Comparison of ENCODE assay signal across 2 cellular contexts in genomic region chr1:31617917-31618746, GRCh38.
TF ChIP-seq lines count a peak whose summit lies in the region.

No MANE protein-coding gene starts in this region.

TF ChIP-seq in Ishikawa, 13 proteins besides CTCF, POLR2A, EP300 and RAD21 (continued from another document):
- TF ChIP-seq USF1 (IDR thresholded peaks at IDR 0.05) = no peak
- TF ChIP-seq ZBTB7A (IDR thresholded peaks at IDR 0.05; ENCODE audit: low read depth) = peak; percentile 92
- TF ChIP-seq TEAD4 (IDR thresholded peaks at IDR 0.05) = no peak

TF ChIP-seq in HepG2, 621 proteins besides CTCF, POLR2A, EP300 and RAD21 (continued from another document):
- TF ChIP-seq HNF1B (CRISPR knock-in tag; IDR thresholded peaks at IDR 0.05) (peak; percentile 52; the same call in 1 of the 2 replicates), ZNF292 (CRISPR knock-in tag; IDR thresholded peaks at IDR 0.05; ENCODE audit: borderline replicate concordance, low read depth) (0 out of 2 replicates have a peak, but pooled peaks have one; percentile 34), MAZ (IDR thresholded peaks at IDR 0.05; ENCODE audit: borderline replicate concordance, low read depth, low read length) (no peak), MAZ (CRISPR knock-in tag; IDR thresholded peaks at IDR 0.05; ENCODE audit: low read depth) (peak; percentile 60; the same call in 1 of the 2 replicates), ZNF614 (CRISPR knock-in tag; IDR thresholded peaks at IDR 0.05; ENCODE audit: borderline replicate concordance) (no peak), ZNF441 (CRISPR knock-in tag; IDR thresholded peaks at IDR 0.05; ENCODE audit: borderline replicate concordance) (0 out of 2 replicates have a peak, but pooled peaks have one; percentile 34), REXO4 (CRISPR knock-in tag; IDR thresholded peaks at IDR 0.05; ENCODE audit: borderline replicate concordance) (no peak), TBX2 (CRISPR knock-in tag; IDR thresholded peaks at IDR 0.05; ENCODE audit: borderline replicate concordance) (peak; percentile 37; the same call in 1 of the 2 replicates), RBM39 (IDR thresholded peaks at IDR 0.05; ENCODE audit: low read depth, low read length, poor library complexity, severe bottlenecking) (peak; percentile 25), HNRNPK (IDR thresholded peaks at IDR 0.05; ENCODE audit: low read depth, low read length, poor library complexity, severe bottlenecking) (peak; percentile 46), PCBP1 (IDR thresholded peaks at IDR 0.05; ENCODE audit: borderline replicate concordance, low read depth, low read length) (peak; percentile 83; the same call in 1 of the 2 replicates), PATZ1 (CRISPR knock-in tag; IDR thresholded peaks at IDR 0.05) (peak; percentile 27; the same call in 1 of the 2 replicates), ZFX (CRISPR knock-in tag; IDR thresholded peaks at IDR 0.05; ENCODE audit: low read depth) (no peak), ZBTB7B (CRISPR knock-in tag; IDR thresholded peaks at IDR 0.05) (peak; percentile 69; the same call in 1 of the 2 replicates), NFE2L1 (CRISPR knock-in tag; IDR thresholded peaks at IDR 0.05; ENCODE audit: borderline replicate concordance) (no peak), MYC (CRISPR knock-in tag; IDR thresholded peaks at IDR 0.05; ENCODE audit: borderline replicate concordance) (0 out of 2 replicates have a peak, but pooled peaks have one; percentile 12), ZNF687 (CRISPR knock-in tag; IDR thresholded peaks at IDR 0.05) (peak; percentile 56), SATB2 (CRISPR knock-in tag; IDR thresholded peaks at IDR 0.05) (no peak), HOXD1 (CRISPR knock-in tag; IDR thresholded peaks at IDR 0.05) (0 out of 2 replicates have a peak, but pooled peaks have one; percentile 26), ARID5B (CRISPR knock-in tag; IDR thresholded peaks at IDR 0.05) (no peak), TSC22D2 (CRISPR knock-in tag; IDR thresholded peaks at IDR 0.05; ENCODE audit: borderline replicate concordance) (no peak), MTF2 (CRISPR knock-in tag; IDR thresholded peaks at IDR 0.05; ENCODE audit: borderline replicate concordance) (peak; percentile 34; the same call in 1 of the 2 replicates), ZNF3 (CRISPR knock-in tag; IDR thresholded peaks at IDR 0.05) (no peak)
